Comparison of ENCODE assay signal across 2 cellular contexts in genomic region chr7:75072978-75073282, GRCh38.
TF ChIP-seq lines count a peak whose summit lies in the region.

No MANE protein-coding gene starts in this region.

TF ChIP-seq in K562, 482 proteins besides CTCF, POLR2A, EP300 and RAD21 (continues in another document):
- TF ChIP-seq GTF2B (IDR thresholded peaks at IDR 0.05; ENCODE audit: extremely low read depth, insufficient read length) (no peak), NONO (IDR thresholded peaks at IDR 0.05; ENCODE audit: low read depth in 2 of 2, low read length in 1 of 2) (no peak), NFRKB (IDR thresholded peaks at IDR 0.05; ENCODE audit: low read depth) (0 out of 2 replicates have a peak, but pooled peaks have one; percentile 15), ARID4B (CRISPR knock-in tag; IDR thresholded peaks at IDR 0.05) (0 out of 2 replicates have a peak, but pooled peaks have one; percentile 55), ZBTB40 (IDR thresholded peaks at IDR 0.05) (peak; percentile 15; the same call in 1 of the 2 replicates), ZBTB40 (CRISPR knock-in tag; IDR thresholded peaks at IDR 0.05) (no peak), NFE2 (IDR thresholded peaks at IDR 0.05; ENCODE audit: low read depth) (peak; percentile 34; the same call in 1 of the 2 replicates), ZNF232 (CRISPR knock-in tag; IDR thresholded peaks at IDR 0.05) (0 out of 2 replicates have a peak, but pooled peaks have one; percentile 56)

TF ChIP-seq in HepG2, 621 proteins besides CTCF, POLR2A, EP300 and RAD21 (continues in another document):
- TF ChIP-seq SRF (IDR thresholded peaks at IDR 0.05; ENCODE audit: low read depth, low read length) (no peak), MATR3 (CRISPR knock-in tag; IDR thresholded peaks at IDR 0.05) (no peak), ERF (CRISPR knock-in tag; IDR thresholded peaks at IDR 0.05) (no peak), ZNF639 (CRISPR knock-in tag; conservative IDR thresholded peaks at IDR 0.05) (no peak), ZNF430 (CRISPR knock-in tag; IDR thresholded peaks at IDR 0.05) (no peak), ELF1 (CRISPR knock-in tag; IDR thresholded peaks at IDR 0.05) (0 out of 2 replicates have a peak, but pooled peaks have one; percentile 36), ZBTB33 (CRISPR knock-in tag; IDR thresholded peaks at IDR 0.05) (no peak), THAP8 (CRISPR knock-in tag; IDR thresholded peaks at IDR 0.05; ENCODE audit: borderline replicate concordance) (no peak), JUND (CRISPR knock-in tag; IDR thresholded peaks at IDR 0.05) (no peak), ZNF333 (CRISPR knock-in tag; IDR thresholded peaks at IDR 0.05; ENCODE audit: borderline replicate concordance) (no peak), ZKSCAN1 (IDR thresholded peaks at IDR 0.05; ENCODE audit: low read length) (peak; percentile 68; the same call in 1 of the 2 replicates), SPEN (CRISPR knock-in tag; IDR thresholded peaks at IDR 0.05; ENCODE audit: low read depth) (no peak), FOXA1 (IDR thresholded peaks at IDR 0.05) (no peak), FOXA1 (CRISPR knock-in tag; IDR thresholded peaks at IDR 0.05) (no peak), ZNF496 (CRISPR knock-in tag; IDR thresholded peaks at IDR 0.05; ENCODE audit: insufficient replicate concordance) (no peak), ZC3H4 (CRISPR knock-in tag; IDR thresholded peaks at IDR 0.05; ENCODE audit: borderline replicate concordance) (no peak), JARID2 (CRISPR knock-in tag; IDR thresholded peaks at IDR 0.05; ENCODE audit: insufficient replicate concordance) (no peak), ZFP91 (CRISPR knock-in tag; IDR thresholded peaks at IDR 0.05; ENCODE audit: borderline replicate concordance) (no peak), LCORL (IDR thresholded peaks at IDR 0.05) (no peak), LCORL (CRISPR knock-in tag; IDR thresholded peaks at IDR 0.05) (0 out of 2 replicates have a peak, but pooled peaks have one; percentile 3), RFX3 (CRISPR knock-in tag; IDR thresholded peaks at IDR 0.05) (no peak), ZFP82 (CRISPR knock-in tag; IDR thresholded peaks at IDR 0.05; ENCODE audit: borderline replicate concordance) (no peak), ZFP90 (CRISPR knock-in tag; IDR thresholded peaks at IDR 0.05; ENCODE audit: borderline replicate concordance) (no peak), HDAC2 (CRISPR knock-in tag; IDR thresholded peaks at IDR 0.05) (no peak), TERF1 (CRISPR knock-in tag; IDR thresholded peaks at IDR 0.05) (0 out of 2 replicates have a peak, but pooled peaks have one; percentile 19), NAIF1 (CRISPR knock-in tag; IDR thresholded peaks at IDR 0.05; ENCODE audit: borderline replicate concordance) (no peak; the same call in 1 of the 2 replicates), XBP1 (CRISPR knock-in tag; IDR thresholded peaks at IDR 0.05) (no peak), RBFOX2 (IDR thresholded peaks at IDR 0.05; ENCODE audit: low read depth, low read length) (no peak), KDM4B (CRISPR knock-in tag; IDR thresholded peaks at IDR 0.05) (no peak), NR2F2 (IDR thresholded peaks at IDR 0.05; ENCODE audit: borderline replicate concordance, low read depth) (no peak), RNF2 (conservative IDR thresholded peaks at IDR 0.05; ENCODE audit: low read depth) (no peak), ZNF737 (CRISPR knock-in tag; IDR thresholded peaks at IDR 0.05; ENCODE audit: borderline replicate concordance) (0 out of 2 replicates have a peak, but pooled peaks have one; percentile 65), AHDC1 (CRISPR knock-in tag; IDR thresholded peaks at IDR 0.05; ENCODE audit: borderline replicate concordance) (no peak), ATF1 (CRISPR knock-in tag; IDR thresholded peaks at IDR 0.05) (no peak), ZNF205 (CRISPR knock-in tag; IDR thresholded peaks at IDR 0.05) (peak; percentile 46; the same call in 1 of the 2 replicates), ZNF713 (CRISPR knock-in tag; IDR thresholded peaks at IDR 0.05) (no peak), NCOA1 (CRISPR knock-in tag; IDR thresholded peaks at IDR 0.05) (no peak), ARID4A (CRISPR knock-in tag; IDR thresholded peaks at IDR 0.05; ENCODE audit: borderline replicate concordance) (no peak), KMT2B (CRISPR knock-in tag; IDR thresholded peaks at IDR 0.05) (0 out of 2 replicates have a peak, but pooled peaks have one; percentile 1), TCF12 (IDR thresholded peaks at IDR 0.05) (no peak), TCF12 (CRISPR knock-in tag; IDR thresholded peaks at IDR 0.05) (no peak), TOPORS (CRISPR knock-in tag; IDR thresholded peaks at IDR 0.05) (no peak), ZBTB43 (CRISPR knock-in tag; conservative IDR thresholded peaks at IDR 0.05) (no peak), DR1 (CRISPR knock-in tag; IDR thresholded peaks at IDR 0.05) (no peak), ZNF672 (CRISPR knock-in tag; IDR thresholded peaks at IDR 0.05) (no peak), DDIT3 (CRISPR knock-in tag; IDR thresholded peaks at IDR 0.05) (no peak), NR2F1 (CRISPR knock-in tag; IDR thresholded peaks at IDR 0.05) (no peak)
